ENCODE assay signal across 8 cellular contexts in the genomic region with DNA sequence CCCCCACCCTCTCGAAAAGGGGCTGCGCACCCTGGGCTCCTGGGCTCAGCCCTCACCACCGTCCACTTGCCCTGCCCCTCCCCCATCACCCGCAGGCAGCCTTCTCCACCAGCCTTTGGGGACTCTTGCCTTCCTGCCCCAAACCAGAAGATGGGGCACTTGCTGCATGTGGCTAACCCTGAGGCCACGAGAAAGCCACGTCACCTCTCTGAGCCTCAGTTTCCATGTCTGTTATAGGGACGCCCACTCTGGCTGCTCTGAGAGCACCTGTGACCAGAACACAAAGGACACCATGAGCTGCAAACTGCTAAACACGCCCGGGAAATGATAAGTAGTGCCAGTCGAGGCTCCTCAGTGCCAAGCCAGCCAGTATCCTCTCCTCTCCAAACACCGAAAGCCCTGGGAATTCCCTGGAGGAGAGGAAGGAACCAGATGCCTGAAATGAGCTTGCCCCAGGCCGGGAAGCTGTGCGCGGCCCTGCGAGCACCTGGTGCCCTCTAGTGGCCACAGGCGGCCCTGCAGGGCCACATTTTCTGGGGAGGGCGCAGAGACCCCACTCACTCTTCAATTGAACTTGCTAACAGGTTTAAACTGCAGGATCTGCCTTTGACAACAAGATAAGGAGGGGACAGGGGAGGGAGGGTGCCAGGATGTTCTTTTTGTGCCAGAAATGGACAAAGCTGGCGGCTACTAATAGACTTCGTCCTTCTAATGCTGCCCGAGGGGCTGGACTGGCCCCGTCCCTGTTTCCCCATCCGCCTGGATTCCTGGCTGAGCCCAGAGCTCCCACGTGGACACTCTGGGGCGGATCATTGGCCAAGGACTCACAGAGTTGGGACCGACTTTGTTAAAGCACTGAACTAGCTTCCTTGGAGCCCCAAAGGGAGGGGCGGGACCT. TPM values are rescaled to one million over a fixed set of nuclear protein-coding genes. Genes with fewer than 3 reads are reported as not detected.
A peak's percentile ranks its signal among the peaks of the same experiment; 100 is the strongest.
DNase-seq lines count a peak whose midpoint lies in the region; ATAC-seq and TF ChIP-seq lines count a peak whose summit lies in the region.

No MANE protein-coding gene starts in this region.

- no peaks in the 10 kb centered on the region for H3K36me3 ChIP-seq in SJSA1
- no peaks in the 10 kb centered on the region for H3K36me3 ChIP-seq in right atrium auricular region

- TF ChIP-seq CTCF in GM10266 (IDR thresholded peaks at IDR 0.05; ENCODE audit: control insufficient read depth, insufficient read depth, low read depth, missing control alignments) (peak; percentile 99), right atrium auricular region (IDR thresholded peaks at IDR 0.05) (peak; percentile 94 to 98)

- H3K27me3 ChIP-seq in SJSA1 (replicated peaks), result no peaks in the 10 kb centered on the region
- no peaks in the 10 kb centered on the region for H3K27me3 ChIP-seq in right atrium auricular region

- H3K9me3 ChIP-seq in SJSA1 (replicated peaks) (no peaks in the 10 kb centered on the region), right atrium auricular region (no peaks in the 10 kb centered on the region)

- H3K4me1 ChIP-seq in SJSA1 (replicated peaks) (no peaks in the 10 kb centered on the region; the same call in 1 of the 2 replicates), right atrium auricular region (peaks cover 0 to 11% of the 10 kb centered on the region in 2 donors)

- DNase-seq in GM10266 (ENCODE audit: extremely low spot score), result peak; percentile 64
- DNase-seq in SJSA1 (ENCODE audit: low read depth in 1 of 2, low spot score in 2 of 2), result peak; percentile 52 to 57
- peak; percentile 4 for DNase-seq in amniotic epithelial cell (ENCODE audit: low read depth)
- DNase-seq in right atrium auricular region (ENCODE audit: low spot score), result no peak
- peak; percentile 29 for DNase-seq in renal cortical epithelial cell (ENCODE audit: low read depth)
- DNase-seq in SIG-M5 (lab: John Stamatoyannopoulos, UW), result no peak

- ATAC-seq in HG03342 (IDR thresholded peaks at IDR 0.05; ENCODE audit: unreplicated experiment) (peak; percentile 48), HG03378 (IDR thresholded peaks at IDR 0.05; ENCODE audit: unreplicated experiment) (no peak)

- no peak overlapping the region for H3K4me3 ChIP-seq in SJSA1
- peak overlapping the region in 1 of 2 donors; percentile 22 for H3K4me3 ChIP-seq in right atrium auricular region

- no peak overlapping the region for H3K27ac ChIP-seq in SJSA1
- H3K27ac ChIP-seq in right atrium auricular region, result no peak overlapping the region

RNA-seq across cellular contexts. Expression of gene SERPINA9, which starts 10.2 kb away (rescaled TPM):
- not detected in 2 replicates for total RNA-seq in SJSA1 (2014; rRNA removed; shearing (Covaris generic))
- not detected for total RNA-seq in right atrium auricular region
- total RNA-seq in renal cortical epithelial cell, result not detected in 2 replicates

RNA-seq across cellular contexts. Expression of gene SERPINA12, which starts 23.1 kb away (rescaled TPM):
- total RNA-seq in SJSA1 (2014; rRNA removed; shearing (Covaris generic)), result not detected in 2 replicates
- total RNA-seq in right atrium auricular region, result not detected
- total RNA-seq in renal cortical epithelial cell, result not detected in 2 replicates

RNA-seq across cellular contexts. Expression of gene SERPINA11, which starts 33.6 kb away (rescaled TPM):
- total RNA-seq in SJSA1 (2014; rRNA removed; shearing (Covaris generic)), result not detected in 2 replicates
- total RNA-seq in right atrium auricular region (not detected), renal cortical epithelial cell (not detected in 2 replicates)

Comparison
In these comparisons a context has a peak if more than half of its experiments do, and no peak if none do; other contexts are left out.
1. DNase-seq: peak in GM10266 (single experiment), SJSA1 (2 of 2), amniotic epithelial cell (single experiment) and renal cortical epithelial cell (single experiment); none in right atrium auricular region (single experiment) and SIG-M5 (single experiment).